Comparison of ENCODE assay signal across 1 cellular context in the genomic region with DNA sequence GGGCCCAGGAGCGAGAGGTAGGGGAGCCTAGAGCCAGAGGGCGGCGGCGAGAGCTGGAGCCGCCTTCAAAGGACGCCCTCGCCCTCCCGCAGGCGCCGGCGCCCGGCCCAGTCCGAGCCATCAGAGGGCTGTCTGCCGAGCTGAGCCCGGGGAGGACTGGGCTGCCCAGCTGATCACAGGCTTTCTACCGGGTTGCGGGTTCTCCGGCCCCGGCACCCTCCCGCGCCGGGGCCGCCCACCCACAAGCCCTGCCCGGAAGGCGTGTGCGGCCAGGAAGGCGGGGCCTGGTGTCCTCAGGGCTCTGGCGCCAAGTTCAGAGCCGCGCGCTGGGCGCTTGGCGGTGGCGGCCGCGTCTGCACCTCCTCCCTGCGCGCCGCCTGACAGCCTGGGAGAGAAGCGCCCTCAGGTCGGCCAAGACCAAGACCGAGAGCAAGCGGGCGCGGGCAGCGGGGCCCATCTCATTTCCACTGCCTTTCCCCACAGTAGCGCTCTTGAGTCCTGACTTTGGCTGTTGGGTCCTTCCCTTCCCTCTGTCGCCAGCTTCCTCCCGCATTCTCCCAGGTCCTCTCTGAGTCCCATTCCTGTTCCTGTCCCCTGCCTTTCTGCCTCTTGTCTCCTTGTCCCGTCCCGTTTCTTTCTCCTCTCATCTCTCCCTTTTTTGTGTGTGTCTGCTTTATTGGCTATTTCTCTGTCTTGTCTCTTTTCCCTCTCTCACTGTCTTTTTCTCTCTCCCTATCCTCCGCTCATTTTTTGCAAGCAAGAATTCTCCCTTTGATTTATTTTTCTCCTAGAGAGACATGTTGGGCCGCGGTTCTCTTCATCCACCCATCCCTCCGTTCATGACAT.
TF ChIP-seq lines count a peak whose summit lies in the region.

No MANE protein-coding gene starts in this region.

TF ChIP-seq in WTC11, 78 proteins besides CTCF, POLR2A, EP300 and RAD21 (continued from another document and continues in another):
- TF ChIP-seq, protein P1, sequence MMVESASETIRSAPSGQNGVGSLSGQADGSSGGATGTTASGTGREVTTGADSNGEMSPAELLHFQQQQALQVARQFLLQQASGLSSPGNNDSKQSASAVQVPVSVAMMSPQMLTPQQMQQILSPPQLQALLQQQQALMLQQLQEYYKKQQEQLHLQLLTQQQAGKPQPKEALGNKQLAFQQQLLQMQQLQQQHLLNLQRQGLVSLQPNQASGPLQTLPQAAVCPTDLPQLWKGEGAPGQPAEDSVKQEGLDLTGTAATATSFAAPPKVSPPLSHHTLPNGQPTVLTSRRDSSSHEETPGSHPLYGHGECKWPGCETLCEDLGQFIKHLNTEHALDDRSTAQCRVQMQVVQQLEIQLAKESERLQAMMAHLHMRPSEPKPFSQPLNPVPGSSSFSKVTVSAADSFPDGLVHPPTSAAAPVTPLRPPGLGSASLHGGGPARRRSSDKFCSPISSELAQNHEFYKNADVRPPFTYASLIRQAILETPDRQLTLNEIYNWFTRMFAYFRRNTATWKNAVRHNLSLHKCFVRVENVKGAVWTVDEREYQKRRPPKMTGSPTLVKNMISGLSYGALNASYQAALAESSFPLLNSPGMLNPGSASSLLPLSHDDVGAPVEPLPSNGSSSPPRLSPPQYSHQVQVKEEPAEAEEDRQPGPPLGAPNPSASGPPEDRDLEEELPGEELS (CRISPR knock-in tag; IDR thresholded peaks at IDR 0.05), result 0 out of 2 replicates have a peak, but pooled peaks have one; percentile 44
- no peak for TF ChIP-seq PRDM15 (CRISPR knock-in tag; IDR thresholded peaks at IDR 0.05)
- TF ChIP-seq RORB (CRISPR knock-in tag; IDR thresholded peaks at IDR 0.05), result no peak
- TF ChIP-seq TP53 (CRISPR knock-in tag; IDR thresholded peaks at IDR 0.05), result no peak
- TF ChIP-seq, protein P2, sequence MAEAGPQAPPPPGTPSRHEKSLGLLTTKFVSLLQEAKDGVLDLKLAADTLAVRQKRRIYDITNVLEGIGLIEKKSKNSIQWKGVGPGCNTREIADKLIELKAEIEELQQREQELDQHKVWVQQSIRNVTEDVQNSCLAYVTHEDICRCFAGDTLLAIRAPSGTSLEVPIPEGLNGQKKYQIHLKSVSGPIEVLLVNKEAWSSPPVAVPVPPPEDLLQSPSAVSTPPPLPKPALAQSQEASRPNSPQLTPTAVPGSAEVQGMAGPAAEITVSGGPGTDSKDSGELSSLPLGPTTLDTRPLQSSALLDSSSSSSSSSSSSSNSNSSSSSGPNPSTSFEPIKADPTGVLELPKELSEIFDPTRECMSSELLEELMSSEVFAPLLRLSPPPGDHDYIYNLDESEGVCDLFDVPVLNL (CRISPR knock-in tag; IDR thresholded peaks at IDR 0.05; ENCODE audit: borderline replicate concordance, low read depth), result no peak
- TF ChIP-seq SP1 (CRISPR knock-in tag; conservative IDR thresholded peaks at IDR 0.05), result peak; percentile 33; the same call in 1 of the 2 replicates
- TF ChIP-seq ZNF138 (CRISPR knock-in tag; conservative IDR thresholded peaks at IDR 0.05), result no peak
- no peak for TF ChIP-seq KAT7 (CRISPR knock-in tag; IDR thresholded peaks at IDR 0.05; ENCODE audit: borderline replicate concordance)
- TF ChIP-seq GRHL2 (CRISPR knock-in tag; IDR thresholded peaks at IDR 0.05; ENCODE audit: insufficient replicate concordance, severe bottlenecking), result no peak
- TF ChIP-seq CREB1 (CRISPR knock-in tag; IDR thresholded peaks at IDR 0.05), result no peak
- TF ChIP-seq HMGA2 (CRISPR knock-in tag; IDR thresholded peaks at IDR 0.05), result no peak
- TF ChIP-seq ZBTB21 (CRISPR knock-in tag; IDR thresholded peaks at IDR 0.05; ENCODE audit: borderline replicate concordance), result no peak
- no peak for TF ChIP-seq AFF4 (CRISPR knock-in tag; IDR thresholded peaks at IDR 0.05; ENCODE audit: borderline replicate concordance)
- TF ChIP-seq ATF6 (CRISPR knock-in tag; IDR thresholded peaks at IDR 0.05), result no peak
- no peak for TF ChIP-seq NFYB (CRISPR knock-in tag; conservative IDR thresholded peaks at IDR 0.05; ENCODE audit: low read depth)
- TF ChIP-seq, protein P3, sequence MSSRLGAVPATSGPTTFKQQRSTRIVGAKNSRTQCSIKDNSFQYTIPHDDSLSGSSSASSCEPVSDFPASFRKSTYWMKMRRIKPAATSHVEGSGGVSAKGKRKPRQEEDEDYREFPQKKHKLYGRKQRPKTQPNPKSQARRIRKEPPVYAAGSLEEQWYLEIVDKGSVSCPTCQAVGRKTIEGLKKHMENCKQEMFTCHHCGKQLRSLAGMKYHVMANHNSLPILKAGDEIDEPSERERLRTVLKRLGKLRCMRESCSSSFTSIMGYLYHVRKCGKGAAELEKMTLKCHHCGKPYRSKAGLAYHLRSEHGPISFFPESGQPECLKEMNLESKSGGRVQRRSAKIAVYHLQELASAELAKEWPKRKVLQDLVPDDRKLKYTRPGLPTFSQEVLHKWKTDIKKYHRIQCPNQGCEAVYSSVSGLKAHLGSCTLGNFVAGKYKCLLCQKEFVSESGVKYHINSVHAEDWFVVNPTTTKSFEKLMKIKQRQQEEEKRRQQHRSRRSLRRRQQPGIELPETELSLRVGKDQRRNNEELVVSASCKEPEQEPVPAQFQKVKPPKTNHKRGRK (CRISPR knock-in tag; IDR thresholded peaks at IDR 0.05; ENCODE audit: borderline replicate concordance), result no peak
- peak; percentile 66; the same call in 1 of the 2 replicates for TF ChIP-seq ARID4B (CRISPR knock-in tag; IDR thresholded peaks at IDR 0.05; ENCODE audit: borderline replicate concordance)
- TF ChIP-seq RELA (CRISPR knock-in tag; IDR thresholded peaks at IDR 0.05; ENCODE audit: borderline replicate concordance), result no peak
- peak; percentile 57; the same call in 1 of the 2 replicates for TF ChIP-seq MAX (CRISPR knock-in tag; IDR thresholded peaks at IDR 0.05)
- no peak for TF ChIP-seq TCF7 (CRISPR knock-in tag; IDR thresholded peaks at IDR 0.05; ENCODE audit: low read depth)
- TF ChIP-seq EMX1 (CRISPR knock-in tag; IDR thresholded peaks at IDR 0.05), result no peak
- no peak for TF ChIP-seq ZNF121 (CRISPR knock-in tag; IDR thresholded peaks at IDR 0.05)
- TF ChIP-seq ZMAT4 (CRISPR knock-in tag; IDR thresholded peaks at IDR 0.05), result no peak
- no peak for TF ChIP-seq JAZF1 (CRISPR knock-in tag; IDR thresholded peaks at IDR 0.05)
- TF ChIP-seq, protein P4, sequence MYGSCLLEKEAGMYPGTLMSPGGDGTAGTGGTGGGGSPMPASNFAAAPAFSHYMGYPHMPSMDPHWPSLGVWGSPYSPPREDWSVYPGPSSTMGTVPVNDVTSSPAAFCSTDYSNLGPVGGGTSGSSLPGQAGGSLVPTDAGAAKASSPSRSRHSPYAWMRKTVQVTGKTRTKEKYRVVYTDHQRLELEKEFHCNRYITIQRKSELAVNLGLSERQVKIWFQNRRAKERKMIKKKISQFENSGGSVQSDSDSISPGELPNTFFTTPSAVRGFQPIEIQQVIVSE (CRISPR knock-in tag; IDR thresholded peaks at IDR 0.05; ENCODE audit: borderline replicate concordance), result no peak
- TF ChIP-seq FOXK1 (CRISPR knock-in tag; IDR thresholded peaks at IDR 0.05), result 0 out of 2 replicates have a peak, but pooled peaks have one; percentile 17
- no peak for TF ChIP-seq GABPB1 (CRISPR knock-in tag; IDR thresholded peaks at IDR 0.05)
